Comparison of ENCODE assay signal across 1 cellular context in genomic region chr16:4534151-4534790, GRCh38.
TF ChIP-seq lines count a peak whose summit lies in the region.

No MANE protein-coding gene starts in this region.

TF ChIP-seq in WTC11, 78 proteins besides CTCF, POLR2A, EP300 and RAD21 (continued from another document):
- TF ChIP-seq AFF4 (CRISPR knock-in tag; IDR thresholded peaks at IDR 0.05; ENCODE audit: borderline replicate concordance) (no peak), HMGA2 (CRISPR knock-in tag; IDR thresholded peaks at IDR 0.05) (no peak), CBFB (CRISPR knock-in tag; IDR thresholded peaks at IDR 0.05; ENCODE audit: low read depth) (no peak), NFATC4 (CRISPR knock-in tag; IDR thresholded peaks at IDR 0.05) (no peak), E2F5 (CRISPR knock-in tag; IDR thresholded peaks at IDR 0.05) (no peak), EMX1 (CRISPR knock-in tag; IDR thresholded peaks at IDR 0.05) (no peak), FOXP4 (CRISPR knock-in tag; IDR thresholded peaks at IDR 0.05) (no peak), NFYB (CRISPR knock-in tag; conservative IDR thresholded peaks at IDR 0.05; ENCODE audit: low read depth) (no peak), CREM (CRISPR knock-in tag; IDR thresholded peaks at IDR 0.05) (no peak)
